Comparison of ENCODE assay signal across 12 cellular contexts in the genomic region with DNA sequence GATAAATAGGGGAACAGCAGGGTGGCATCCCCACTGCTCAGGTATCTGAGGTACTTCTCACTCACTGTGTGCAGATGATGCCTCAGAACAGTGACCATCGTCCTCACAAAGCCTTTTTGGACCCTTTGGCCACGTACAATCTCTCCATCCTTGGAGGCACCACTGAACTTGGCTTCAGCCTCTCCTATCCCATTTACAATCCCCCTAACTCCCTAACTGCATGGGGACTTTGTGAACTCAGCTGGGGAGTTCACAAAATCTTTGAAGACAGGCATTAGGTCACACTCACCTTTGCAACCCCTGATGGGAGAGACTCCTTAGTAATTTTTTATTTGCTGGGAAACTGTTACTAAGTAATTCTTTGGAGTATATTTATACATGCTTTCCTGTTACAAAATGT.
A peak's percentile ranks its signal among the peaks of the same experiment; 100 is the strongest.
DNase-seq lines count a peak whose midpoint lies in the region; ATAC-seq and TF ChIP-seq lines count a peak whose summit lies in the region.
"Had no signal": no experiment of that assay in that cellular context is flagged by ENCODE, and none has a peak within 500 bp of the region (broad histone marks: within the 10 kb centered on the region; RNA-seq: fewer than 3 reads in every experiment).

No MANE protein-coding gene starts in this region.

- no peak for ATAC-seq in right cardiac atrium
- no peak for ATAC-seq in naive thymus-derived CD8-positive, alpha-beta T cell

- peaks cover 0 to 18% (median 10%) of the 10 kb centered on the region in 5 donors for H3K27me3 Mint-ChIP-seq in naive thymus-derived CD8-positive, alpha-beta T cell

- H3K4me2 ChIP-seq in mesendoderm (ENCODE audit: low read length): no peak overlapping the region
- H3K4me2 ChIP-seq: BLaER1 treated with 17β-estradiol and CSF1 and Interleukin-3, amounts not matched to agents 10 nM and 100 nM had no signal

- no peak overlapping the region for H3K56ac ChIP-seq in mesendoderm (ENCODE audit: low read length)

- no peak for TF ChIP-seq EP300 in esophagus muscularis mucosa (IDR thresholded peaks at IDR 0.05)

- H3K36me3 ChIP-seq in right atrium auricular region: no peaks in the 10 kb centered on the region
- H3K36me3 ChIP-seq in esophagus muscularis mucosa: no peaks in the 10 kb centered on the region
- no peaks in the 10 kb centered on the region for H3K36me3 ChIP-seq in mesendoderm (ENCODE audit: control insufficient read depth, insufficient read depth, low read length)

- H3K23ac ChIP-seq in mesendoderm (ENCODE audit: low read length): no peak overlapping the region

- H4K8ac ChIP-seq in mesendoderm (ENCODE audit: low read depth, low read length): no peak overlapping the region

- H3K9ac ChIP-seq in mesendoderm (ENCODE audit: low read length): no peak overlapping the region
- H3K9ac ChIP-seq: BLaER1 treated with 17β-estradiol and CSF1 and Interleukin-3, amounts not matched to agents 10 nM and 100 nM had no signal

- no peak overlapping the region for H3K4ac ChIP-seq in mesendoderm (ENCODE audit: low read depth, low read length)

- TF ChIP-seq CTCF in right atrium auricular region (IDR thresholded peaks at IDR 0.05): no peak
- TF ChIP-seq CTCF in esophagus muscularis mucosa (IDR thresholded peaks at IDR 0.05): no peak

- H3K79me1 ChIP-seq in mesendoderm (ENCODE audit: low read length): peaks cover 2% of the 10 kb centered on the region

- peaks cover 0 to 2% (median 0%) of the 10 kb centered on the region in 9 donors for H3K9me3 Mint-ChIP-seq in naive thymus-derived CD8-positive, alpha-beta T cell

- no peak overlapping the region for H3K4me3 ChIP-seq in right cardiac atrium (ENCODE audit: low read length)
- no peak overlapping the region for H3K4me3 ChIP-seq in right atrium auricular region
- no peak overlapping the region for H3K4me3 ChIP-seq in esophagus muscularis mucosa
- no peak overlapping the region for H3K4me3 ChIP-seq in mesendoderm (ENCODE audit: low read length)
- H3K4me3 ChIP-seq: BLaER1 treated with 17β-estradiol and CSF1 and Interleukin-3, amounts not matched to agents 10 nM and 100 nM had no signal

- H3K27me3 ChIP-seq in right cardiac atrium (ENCODE audit: control insufficient read depth, insufficient read depth): no peaks in the 10 kb centered on the region
- no peaks in the 10 kb centered on the region for H3K27me3 ChIP-seq in right atrium auricular region
- no peaks in the 10 kb centered on the region for H3K27me3 ChIP-seq in esophagus muscularis mucosa
- H3K27me3 ChIP-seq in mesendoderm (ENCODE audit: insufficient read depth, low read length, poor library complexity): no peaks in the 10 kb centered on the region
- H3K27me3 ChIP-seq: BLaER1 treated with 17β-estradiol and CSF1 and Interleukin-3, amounts not matched to agents 10 nM and 100 nM had no signal

- H3K4me1 ChIP-seq in right cardiac atrium (ENCODE audit: control insufficient read depth, insufficient read depth, low read length) (peaks cover 15% of the 10 kb centered on the region), right atrium auricular region (peaks cover 0 to 65% of the 10 kb centered on the region in 2 donors), esophagus muscularis mucosa (peaks cover 55 to 72% (median 62%) of the 10 kb centered on the region in 4 donors), mesendoderm (ENCODE audit: control insufficient read depth, low read depth, low read length) (peaks cover 1% of the 10 kb centered on the region)

- H4K5ac ChIP-seq in mesendoderm (ENCODE audit: low read length): no peak overlapping the region

- no peaks in the 10 kb centered on the region for H3K9me3 ChIP-seq in right cardiac atrium (ENCODE audit: control insufficient read depth, low read length)
- no peaks in the 10 kb centered on the region for H3K9me3 ChIP-seq in right atrium auricular region
- no peaks in the 10 kb centered on the region for H3K9me3 ChIP-seq in esophagus muscularis mucosa

- no peak overlapping the region for H2AK5ac ChIP-seq in mesendoderm (ENCODE audit: low read length)

- DNase-seq in right cardiac atrium (no peak), right atrium auricular region (ENCODE audit: low spot score) (no peak), esophagus muscularis mucosa (ENCODE audit: extremely low spot score) (no peak), mesendoderm (peak; percentile 14), NCI-H2081 treated with DMSO at 0.1 percent for 48 hours (lab: John Stamatoyannopoulos, UW) (no peak), NCI-H1048 (lab: John Stamatoyannopoulos, UW) (no peak)
- no peak for DNase-seq in naive thymus-derived CD8-positive, alpha-beta T cell
- DNase-seq: 8988T; ACHN; CD4-positive, CD25-positive, alpha-beta regulatory T cell; DMS53 had no signal

- no peak overlapping the region for H2BK120ac ChIP-seq in mesendoderm (ENCODE audit: low read depth, low read length)

- TF ChIP-seq POLR2A in esophagus muscularis mucosa (IDR thresholded peaks at IDR 0.05; ENCODE audit: low read depth): no peak

- H3K79me2 ChIP-seq in mesendoderm (ENCODE audit: control insufficient read depth, insufficient read depth, low read length): no peaks in the 10 kb centered on the region

- peak overlapping the region; percentile 68 for H3K27ac ChIP-seq in right cardiac atrium (ENCODE audit: low read length)
- peak overlapping the region in 1 of 2 donors; percentile 76 for H3K27ac ChIP-seq in right atrium auricular region
- peak overlapping the region in 3 of 4 donors; percentile 19 to 46 (median 36) for H3K27ac ChIP-seq in esophagus muscularis mucosa (replicated peaks in 1 of 4)
- no peak overlapping the region for H3K27ac ChIP-seq in mesendoderm (ENCODE audit: low read depth, low read length)
- H3K27ac ChIP-seq: BLaER1 treated with 17β-estradiol and CSF1 and Interleukin-3, amounts not matched to agents 10 nM and 100 nM had no signal

- WGBS in right cardiac atrium: 63% methylated on average over 2 of the region's 2 CpGs
- 85% methylated on average over 2 of the region's 2 CpGs for WGBS in esophagus muscularis mucosa
- no CpG with 5 or more reads among the region's 2 CpGs for WGBS in mesendoderm (ENCODE audit: extremely low coverage, insufficient coverage, low lambda C conversion rate)

- no peak overlapping the region for H3K27ac Mint-ChIP-seq in naive thymus-derived CD8-positive, alpha-beta T cell

- peaks cover 0 to 5% (median 0%) of the 10 kb centered on the region in 4 donors for H3K4me1 Mint-ChIP-seq in naive thymus-derived CD8-positive, alpha-beta T cell

- POLR2A ChIA-PET in naive thymus-derived CD8-positive, alpha-beta T cell (lab: Charles Lee): no interaction called here

- H3K18ac ChIP-seq in mesendoderm (ENCODE audit: low read length): no peak overlapping the region

- H2BK5ac ChIP-seq in mesendoderm (ENCODE audit: low read length): no peak overlapping the region

- intact Hi-C loops in right cardiac atrium (cut with DNase I): loop anchor here in 1 of 4 donors (5.0 kb wide), 1 partner anchor 51 kb away; no protein-coding TSS in a partner anchor
- intact Hi-C loops in esophagus muscularis mucosa (cut with DNase I): no loop called here

- no peak overlapping the region for H3K4me3 Mint-ChIP-seq in naive thymus-derived CD8-positive, alpha-beta T cell
- H3K4me3 Mint-ChIP-seq: CD4-positive, CD25-positive, alpha-beta regulatory T cell had no signal

- H2BK15ac ChIP-seq in mesendoderm (replicated peaks; ENCODE audit: low read depth): no peak overlapping the region

- H3K36me3 Mint-ChIP-seq in naive thymus-derived CD8-positive, alpha-beta T cell: no peaks in the 10 kb centered on the region
- H3K36me3 Mint-ChIP-seq: CD4-positive, CD25-positive, alpha-beta regulatory T cell had no signal
